In the genomic region with DNA sequence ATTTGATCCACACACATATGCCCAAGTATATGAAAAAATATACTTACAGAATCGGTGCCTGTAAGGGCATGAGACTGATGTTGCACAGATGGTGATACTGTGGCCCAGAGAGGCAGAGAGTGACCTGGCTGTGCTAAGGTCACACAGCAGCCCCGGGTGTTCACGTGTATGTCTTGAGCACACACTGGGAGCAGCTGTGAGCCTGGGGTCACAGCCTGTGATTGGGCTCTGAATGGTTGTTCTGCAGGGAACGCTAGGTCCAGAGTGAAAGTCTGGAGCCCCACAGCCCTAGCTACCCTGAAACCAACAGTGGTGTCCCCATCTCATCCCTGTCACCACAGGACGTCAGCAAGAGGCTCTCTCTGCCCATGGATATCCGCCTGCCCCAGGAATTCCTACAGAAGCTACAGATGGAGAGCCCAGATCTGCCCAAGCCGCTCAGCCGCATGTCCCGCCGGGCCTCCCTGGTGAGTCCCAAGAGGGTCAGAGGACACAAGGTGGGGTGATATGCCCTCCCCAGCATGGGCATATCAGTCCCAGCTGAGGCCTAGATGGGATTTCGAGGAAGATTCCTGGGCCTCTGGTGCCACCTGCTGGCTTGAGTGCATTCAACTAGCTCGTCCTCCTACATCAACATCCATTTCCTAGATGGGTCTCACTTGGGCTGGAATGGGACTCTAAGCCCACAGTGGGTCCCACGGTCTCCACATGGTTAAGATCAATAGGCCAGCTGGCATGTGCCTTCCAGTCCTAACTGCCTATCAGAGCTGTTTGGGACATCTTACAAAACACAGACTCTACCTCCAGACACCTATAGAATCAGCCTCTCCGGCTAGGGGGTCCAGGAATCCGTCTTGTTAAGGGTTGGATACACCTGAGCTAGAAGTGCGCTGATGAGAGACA, we compare ENCODE assay signal across 8 cellular contexts. TPM values are rescaled to one million over a fixed set of nuclear protein-coding genes. Genes with fewer than 3 reads are reported as not detected.
DNase-seq lines count a peak whose midpoint lies in the region; ATAC-seq lines count a peak whose summit lies in the region.

No MANE protein-coding gene starts in this region.

- peak; percentile 80 for DNase-seq in CD1c-positive myeloid dendritic cell (ENCODE audit: extremely low spot score)
- DNase-seq in HK-2 (ENCODE audit: unreplicated experiment), result peak; percentile 71
- peak; percentile 94 for DNase-seq in NCI-H82 (lab: John Stamatoyannopoulos, UW)
- peak; percentile 76 for DNase-seq in activated CD4-positive, alpha-beta memory T cell treated with anti-CD3 and anti-CD28 coated beads, Interleukin-2, amount 10 ng/mL, durations not matched to agents 7 days and 5 days
- DNase-seq in ecto neural progenitor cell (ENCODE audit: low spot score), result peak; percentile 86
- DNase-seq in memory B cell (ENCODE audit: low spot score in 2 of 2), result peak; percentile 73 to 85
- peak; percentile 43 to 57 for DNase-seq in stimulated activated CD8-positive, alpha-beta memory T cell treated with anti-CD3 and anti-CD28 coated beads, Interleukin-2, amount 100 ng/mL, for 1 hour (ENCODE audit: low read depth in 2 of 2)

- CTCF ChIA-PET in activated CD4-positive, alpha-beta memory T cell treated with anti-CD3 and anti-CD28 coated beads, Interleukin-2, amount 10 ng/mL, durations not matched to agents 7 days and 5 days (lab: Charles Lee), result interaction anchor here (0.6 to 8.2 kb wide), 42 partner anchors 9 to 253 kb away, joined by 3 to 133 read pairs (median 5); a partner anchor contains a TSS

- no peaks in the 10 kb centered on the region for H3K9me3 Mint-ChIP-seq in activated CD4-positive, alpha-beta memory T cell treated with anti-CD3 and anti-CD28 coated beads, Interleukin-2, amount 10 ng/mL, durations not matched to agents 7 days and 5 days
- H3K9me3 Mint-ChIP-seq in memory B cell, result no peaks in the 10 kb centered on the region

- H3K27me3 Mint-ChIP-seq in activated CD4-positive, alpha-beta memory T cell treated with anti-CD3 and anti-CD28 coated beads, Interleukin-2, amount 10 ng/mL, durations not matched to agents 7 days and 5 days, result no peaks in the 10 kb centered on the region
- H3K27me3 Mint-ChIP-seq in memory B cell, result peaks cover 8% of the 10 kb centered on the region

- H3K27ac Mint-ChIP-seq in activated CD4-positive, alpha-beta memory T cell treated with anti-CD3 and anti-CD28 coated beads, Interleukin-2, amount 10 ng/mL, durations not matched to agents 7 days and 5 days, result no peak overlapping the region
- H3K27ac Mint-ChIP-seq in memory B cell, result no peak overlapping the region

- no peaks in the 10 kb centered on the region for H3K36me3 Mint-ChIP-seq in activated CD4-positive, alpha-beta memory T cell treated with anti-CD3 and anti-CD28 coated beads, Interleukin-2, amount 10 ng/mL, durations not matched to agents 7 days and 5 days (ENCODE audit: low read depth)
- H3K36me3 Mint-ChIP-seq in memory B cell, result no peaks in the 10 kb centered on the region

- no peaks in the 10 kb centered on the region for H3K4me1 Mint-ChIP-seq in activated CD4-positive, alpha-beta memory T cell treated with anti-CD3 and anti-CD28 coated beads, Interleukin-2, amount 10 ng/mL, durations not matched to agents 7 days and 5 days
- H3K4me1 Mint-ChIP-seq in memory B cell, result peaks cover 1% of the 10 kb centered on the region

- H3K4me3 Mint-ChIP-seq in activated CD4-positive, alpha-beta memory T cell treated with anti-CD3 and anti-CD28 coated beads, Interleukin-2, amount 10 ng/mL, durations not matched to agents 7 days and 5 days, result no peak overlapping the region
- H3K4me3 Mint-ChIP-seq in memory B cell, result no peak overlapping the region

- POLR2A ChIA-PET in activated CD4-positive, alpha-beta memory T cell treated with anti-CD3 and anti-CD28 coated beads, Interleukin-2, amount 10 ng/mL, durations not matched to agents 7 days and 5 days (lab: Charles Lee), result interaction anchor here (0.9 kb wide), 1 partner anchor 12 kb away, joined by 3 read pairs; no protein-coding TSS in a partner anchor

- ATAC-seq in memory B cell (ENCODE audit: low read depth), result peak; percentile 61
- ATAC-seq in HG03039 (IDR thresholded peaks at IDR 0.05; ENCODE audit: unreplicated experiment), result no peak

RNA-seq across cellular contexts. Expression of a gene that starts 19.7 kb away (rescaled TPM):
- total RNA-seq in activated CD4-positive, alpha-beta memory T cell treated with anti-CD3 and anti-CD28 coated beads, Interleukin-2, amount 10 ng/mL, durations not matched to agents 7 days and 5 days, result 1 to 10 TPM; 1.1 to 1.4 TPM
